In genomic region chr10:12902135-12902572, GRCh38 we compare ENCODE assay signal across 8 cellular contexts.
DNase-seq lines count a peak whose midpoint lies in the region; ATAC-seq and TF ChIP-seq lines count a peak whose summit lies in the region.

No MANE protein-coding gene starts in this region.

- DNase-seq in DMS 273 (lab: John Stamatoyannopoulos, UW; ENCODE audit: unreplicated experiment) = peak; percentile 68
- DNase-seq in DMS 273 treated with DMSO at 0.1 percent for 48 hours (lab: John Stamatoyannopoulos, UW) = no peak
- DNase-seq in Kasumi-1 (lab: John Stamatoyannopoulos, UW) = peak; percentile 59 to 72
- DNase-seq in kidney glomerular epithelial cell (lab: John Stamatoyannopoulos, UW) = peak; percentile 46
- peak in 2 of 3 donors; percentile 17 to 41 for DNase-seq in stimulated activated CD4-positive, alpha-beta T cell treated with anti-CD3 and anti-CD28 coated beads, TNF-alpha, amount 100 ng/mL, for 48 hours (ENCODE audit: low read depth in 3 of 3)

- peaks cover 6% of the 10 kb centered on the region for H3K27me3 Mint-ChIP-seq in brain

- H3K36me3 Mint-ChIP-seq in brain = peaks cover 9% of the 10 kb centered on the region

- H3K4me3 Mint-ChIP-seq in brain = no peak overlapping the region

- TF ChIP-seq CTCF in brain (conservative IDR thresholded peaks at IDR 0.05) = peak; percentile 81 to 83

- peak overlapping the region in 3 of 5 experiments; percentile 12 to 75 (median 27) for H3K27ac Mint-ChIP-seq in brain

- H3K9me3 Mint-ChIP-seq in brain = peaks cover 0 to 2% (median 0%) of the 10 kb centered on the region in 5 experiments

- ATAC-seq in SK-N-SH treated with all-trans-retinoic acid at 6 μM for 48 hours (peak; percentile 86), HG02798 (IDR thresholded peaks at IDR 0.05; ENCODE audit: poor library complexity, unreplicated experiment) (no peak)

- peaks cover 12% of the 10 kb centered on the region for H3K4me1 Mint-ChIP-seq in brain

TF ChIP-seq in SK-N-SH treated with all-trans-retinoic acid at 6 μM for 48 hours, 23 proteins besides CTCF, POLR2A, EP300 and RAD21:
- TF ChIP-seq PATZ1 (CRISPR knock-in tag; IDR thresholded peaks at IDR 0.05; ENCODE audit: borderline replicate concordance) (no peak), SNAI2 (CRISPR knock-in tag; IDR thresholded peaks at IDR 0.05) (no peak), ARNTL (CRISPR knock-in tag; IDR thresholded peaks at IDR 0.05; ENCODE audit: borderline replicate concordance, low read depth) (no peak), TSHZ2 (CRISPR knock-in tag; IDR thresholded peaks at IDR 0.05) (no peak), ZFP30 (CRISPR knock-in tag; IDR thresholded peaks at IDR 0.05) (no peak), TOX (CRISPR knock-in tag; IDR thresholded peaks at IDR 0.05; ENCODE audit: borderline replicate concordance) (no peak), BACH2 (CRISPR knock-in tag; IDR thresholded peaks at IDR 0.05; ENCODE audit: borderline replicate concordance) (no peak), TCF4 (CRISPR knock-in tag; IDR thresholded peaks at IDR 0.05; ENCODE audit: borderline replicate concordance) (no peak), ZNF8 (CRISPR knock-in tag; IDR thresholded peaks at IDR 0.05) (no peak), GLIS3 (CRISPR knock-in tag; IDR thresholded peaks at IDR 0.05) (no peak), ZFP3 (CRISPR knock-in tag; IDR thresholded peaks at IDR 0.05) (no peak), ZNF70 (CRISPR knock-in tag; IDR thresholded peaks at IDR 0.05) (no peak), PPARA (CRISPR knock-in tag; IDR thresholded peaks at IDR 0.05; ENCODE audit: borderline replicate concordance) (no peak), CSDC2 (CRISPR knock-in tag; IDR thresholded peaks at IDR 0.05) (no peak)
- TF ChIP-seq, protein P1, sequence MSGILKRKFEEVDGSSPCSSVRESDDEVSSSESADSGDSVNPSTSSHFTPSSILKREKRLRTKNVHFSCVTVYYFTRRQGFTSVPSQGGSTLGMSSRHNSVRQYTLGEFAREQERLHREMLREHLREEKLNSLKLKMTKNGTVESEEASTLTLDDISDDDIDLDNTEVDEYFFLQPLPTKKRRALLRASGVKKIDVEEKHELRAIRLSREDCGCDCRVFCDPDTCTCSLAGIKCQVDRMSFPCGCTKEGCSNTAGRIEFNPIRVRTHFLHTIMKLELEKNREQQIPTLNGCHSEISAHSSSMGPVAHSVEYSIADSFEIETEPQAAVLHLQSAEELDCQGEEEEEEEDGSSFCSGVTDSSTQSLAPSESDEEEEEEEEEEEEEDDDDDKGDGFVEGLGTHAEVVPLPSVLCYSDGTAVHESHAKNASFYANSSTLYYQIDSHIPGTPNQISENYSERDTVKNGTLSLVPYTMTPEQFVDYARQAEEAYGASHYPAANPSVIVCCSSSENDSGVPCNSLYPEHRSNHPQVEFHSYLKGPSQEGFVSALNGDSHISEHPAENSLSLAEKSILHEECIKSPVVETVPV (CRISPR knock-in tag; IDR thresholded peaks at IDR 0.05) = no peak
- TF ChIP-seq, protein P2, sequence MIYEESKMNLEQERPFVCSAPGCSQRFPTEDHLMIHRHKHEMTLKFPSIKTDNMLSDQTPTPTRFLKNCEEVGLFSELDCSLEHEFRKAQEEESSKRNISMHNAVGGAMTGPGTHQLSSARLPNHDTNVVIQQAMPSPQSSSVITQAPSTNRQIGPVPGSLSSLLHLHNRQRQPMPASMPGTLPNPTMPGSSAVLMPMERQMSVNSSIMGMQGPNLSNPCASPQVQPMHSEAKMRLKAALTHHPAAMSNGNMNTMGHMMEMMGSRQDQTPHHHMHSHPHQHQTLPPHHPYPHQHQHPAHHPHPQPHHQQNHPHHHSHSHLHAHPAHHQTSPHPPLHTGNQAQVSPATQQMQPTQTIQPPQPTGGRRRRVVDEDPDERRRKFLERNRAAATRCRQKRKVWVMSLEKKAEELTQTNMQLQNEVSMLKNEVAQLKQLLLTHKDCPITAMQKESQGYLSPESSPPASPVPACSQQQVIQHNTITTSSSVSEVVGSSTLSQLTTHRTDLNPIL (CRISPR knock-in tag; IDR thresholded peaks at IDR 0.05; ENCODE audit: low read depth) = no peak
- TF ChIP-seq, protein P3, sequence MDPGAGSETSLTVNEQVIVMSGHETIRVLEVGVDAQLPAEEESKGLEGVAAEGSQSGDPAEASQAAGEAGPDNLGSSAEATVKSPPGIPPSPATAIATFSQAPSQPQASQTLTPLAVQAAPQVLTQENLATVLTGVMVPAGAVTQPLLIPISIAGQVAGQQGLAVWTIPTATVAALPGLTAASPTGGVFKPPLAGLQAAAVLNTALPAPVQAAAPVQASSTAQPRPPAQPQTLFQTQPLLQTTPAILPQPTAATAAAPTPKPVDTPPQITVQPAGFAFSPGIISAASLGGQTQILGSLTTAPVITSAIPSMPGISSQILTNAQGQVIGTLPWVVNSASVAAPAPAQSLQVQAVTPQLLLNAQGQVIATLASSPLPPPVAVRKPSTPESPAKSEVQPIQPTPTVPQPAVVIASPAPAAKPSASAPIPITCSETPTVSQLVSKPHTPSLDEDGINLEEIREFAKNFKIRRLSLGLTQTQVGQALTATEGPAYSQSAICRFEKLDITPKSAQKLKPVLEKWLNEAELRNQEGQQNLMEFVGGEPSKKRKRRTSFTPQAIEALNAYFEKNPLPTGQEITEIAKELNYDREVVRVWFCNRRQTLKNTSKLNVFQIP (CRISPR knock-in tag; IDR thresholded peaks at IDR 0.05; ENCODE audit: borderline replicate concordance, low read depth) = no peak
